16 cellular contexts compared by ENCODE assay signal in genomic region chr13:99985243-99985874, GRCh38. TPM values are rescaled to one million over a fixed set of nuclear protein-coding genes. Genes with fewer than 3 reads are reported as not detected.
DNase-seq lines count a peak whose midpoint lies in the region; ATAC-seq and TF ChIP-seq lines count a peak whose summit lies in the region.
"Had no signal": no experiment of that assay in that cellular context is flagged by ENCODE, and none has a peak within 500 bp of the region (broad histone marks: within the 10 kb centered on the region; RNA-seq: fewer than 3 reads in every experiment).

No MANE protein-coding gene starts in this region.

- intact Hi-C loops in mammary epithelial cell (cut with micrococcal nuclease): loop anchor here (10.0 kb wide), 1 partner anchor 119 kb away; no protein-coding TSS in a partner anchor
- intact Hi-C loops in MCF 10A (cut with micrococcal nuclease): no loop called here
- intact Hi-C loops in Panc1 (cut with micrococcal nuclease; ENCODE audit: unreplicated experiment): loop anchor here (5.0 kb wide), 1 partner anchor 102 kb away; the partner anchor contains the start of gene PCCA

- ATAC-seq in Panc1 (no peak), HG02571 (IDR thresholded peaks at IDR 0.05; ENCODE audit: unreplicated experiment) (no peak)

- peaks cover 12% of the 10 kb centered on the region for H3K9me3 ChIP-seq in mammary epithelial cell (replicated peaks; ENCODE audit: insufficient read depth, low read length)
- no peaks in the 10 kb centered on the region for H3K9me3 ChIP-seq in Panc1 (ENCODE audit: control insufficient read depth, insufficient read depth, low read depth, low read length)

- H4K20me1 ChIP-seq in mammary epithelial cell (ENCODE audit: insufficient read depth, low read length): no peaks in the 10 kb centered on the region

- WGBS in mammary epithelial cell (ENCODE audit: low coverage, missing lambda C conversion rate): no CpG with 5 or more reads among the region's 55 CpGs

- H3K36me3 Mint-ChIP-seq in MCF 10A (ENCODE audit: insufficient read depth, unreplicated experiment): peaks cover 9% of the 10 kb centered on the region
- H3K36me3 Mint-ChIP-seq in endothelial cell (ENCODE audit: low read depth, unreplicated experiment): peaks cover 6% of the 10 kb centered on the region
- H3K36me3 Mint-ChIP-seq in type B pancreatic cell: peaks cover 20% of the 10 kb centered on the region
- H3K36me3 Mint-ChIP-seq: mesothelial cell of epicardium had no signal

- no peaks in the 10 kb centered on the region for H3K79me2 ChIP-seq in mammary epithelial cell (ENCODE audit: insufficient read depth, low read length)

- dilution Hi-C loops in mammary epithelial cell (cut with HindIII; ENCODE audit: low sequenced_read_pairs): no loop called here

- no peaks in the 10 kb centered on the region for H3K9me3 Mint-ChIP-seq in MCF 10A (ENCODE audit: unreplicated experiment)
- H3K9me3 Mint-ChIP-seq in endothelial cell (ENCODE audit: unreplicated experiment): no peaks in the 10 kb centered on the region
- H3K9me3 Mint-ChIP-seq in type B pancreatic cell: no peaks in the 10 kb centered on the region
- H3K9me3 Mint-ChIP-seq: mesothelial cell of epicardium had no signal

- in situ Hi-C loops in mammary epithelial cell (cut with MboI; ENCODE audit: low sequenced_read_pairs in 2 of 2): no loop called here
- in situ Hi-C loops in Panc1 (cut with HindIII; ENCODE audit: low pct_unique_long_range_greater_than_20kb, low sequenced_read_pairs): no loop called here

- H3K4me3 ChIP-seq in mammary epithelial cell (replicated peaks in 1 of 3; ENCODE audit: insufficient read depth in 1 of 3, low read depth in 2 of 3, low read length in 3 of 3): no peak overlapping the region
- H3K4me3 ChIP-seq in Panc1 (ENCODE audit: low read depth in 2 of 2, low read length in 2 of 2): peak overlapping the region; percentile 75 to 84
- H3K4me3 ChIP-seq: stomach had no signal

- H3K27me3 ChIP-seq in mammary epithelial cell (ENCODE audit: insufficient read depth, low read length) (peaks cover 60% of the 10 kb centered on the region), Panc1 (ENCODE audit: control insufficient read depth, insufficient read depth, low read length) (no peaks in the 10 kb centered on the region)

- CTCF ChIA-PET in mammary epithelial cell (lab: Charles Lee; ENCODE audit: low non-redundant PET): no interaction called here
- CTCF ChIA-PET in MCF 10A (lab: Yijun Ruan, JAX): interaction anchor here (0.7 kb wide), 1 partner anchor 112 kb away, joined by 3 read pairs; no protein-coding TSS in a partner anchor
- CTCF ChIA-PET in Panc1 (lab: Charles Lee): no interaction called here

- H3K27ac ChIP-seq in mammary epithelial cell (ENCODE audit: insufficient read depth, low read depth, low read length) (no peak overlapping the region), Panc1 (ENCODE audit: low read length) (peak overlapping the region; percentile 96)
- H3K27ac ChIP-seq: C4-2B, stomach had no signal

- H3K27ac Mint-ChIP-seq in MCF 10A (ENCODE audit: low read depth, unreplicated experiment) (no peak overlapping the region), endothelial cell (ENCODE audit: unreplicated experiment) (no peak overlapping the region), type B pancreatic cell (peak overlapping the region; percentile 37)
- H3K27ac Mint-ChIP-seq: mesothelial cell of epicardium had no signal

- DNase-seq in mammary epithelial cell (no peak), MCF 10A (ENCODE audit: unreplicated experiment) (no peak), Panc1 (ENCODE audit: low read depth, low spot score) (no peak), endothelial cell (ENCODE audit: low spot score) (peak; percentile 40), type B pancreatic cell (ENCODE audit: extremely low spot score, unreplicated experiment) (no peak), NCI-H187 treated with DMSO at 0.1 percent for 48 hours (lab: John Stamatoyannopoulos, UW) (no peak), HPDE6-E6E7 (ENCODE audit: extremely low spot score) (no peak)
- DNase-seq: amniotic stem cell; NCI-H1694; stimulated activated CD4-positive, alpha-beta T cell treated with anti-CD3 and anti-CD28 coated beads, Interleukin-4, amount 100 ng/mL, for 4 hours; stomach had no signal

- TF ChIP-seq CTCF in mammary epithelial cell (conservative IDR thresholded peaks at IDR 0.05 in 1 of 2, IDR thresholded peaks at IDR 0.05 in 1 of 2; ENCODE audit: extremely low read depth in 1 of 2, insufficient read depth in 1 of 2, low read depth in 1 of 2, low read length in 2 of 2): no peak
- no peak for TF ChIP-seq CTCF in MCF 10A (IDR thresholded peaks at IDR 0.05; ENCODE audit: unreplicated experiment)
- TF ChIP-seq CTCF in Panc1 (IDR thresholded peaks at IDR 0.05): no peak
- TF ChIP-seq CTCF in endothelial cell (IDR thresholded peaks at IDR 0.05; ENCODE audit: unreplicated experiment): no peak
- TF ChIP-seq CTCF in type B pancreatic cell (conservative IDR thresholded peaks at IDR 0.05): no peak

- no peak overlapping the region for H2AFZ ChIP-seq in mammary epithelial cell (ENCODE audit: low read depth, low read length)

- no peak overlapping the region for H3K4me3 Mint-ChIP-seq in MCF 10A (ENCODE audit: unreplicated experiment)
- H3K4me3 Mint-ChIP-seq in endothelial cell (ENCODE audit: unreplicated experiment): no peak overlapping the region
- peak overlapping the region; percentile 81 for H3K4me3 Mint-ChIP-seq in type B pancreatic cell
- H3K4me3 Mint-ChIP-seq: mesothelial cell of epicardium had no signal

- no peak overlapping the region for H3K9ac ChIP-seq in mammary epithelial cell (ENCODE audit: insufficient read depth, low read length)

- POLR2A ChIA-PET in MCF 10A (lab: Yijun Ruan, JAX): no interaction called here
- POLR2A ChIA-PET in Panc1 (lab: Charles Lee): no interaction called here

- BruUV-seq in mammary epithelial cell (replicated peaks; lab: Mats Ljungman, UMichigan) (no TSS peak), MCF 10A (replicated peaks; lab: Mats Ljungman, UMichigan) (no TSS peak), Panc1 (replicated peaks; lab: Mats Ljungman, UMichigan) (no TSS peak)

- peaks cover 6% of the 10 kb centered on the region for H3K4me1 ChIP-seq in mammary epithelial cell (ENCODE audit: insufficient read depth, low read length)
- peaks cover 17% of the 10 kb centered on the region for H3K4me1 ChIP-seq in Panc1 (ENCODE audit: control insufficient read depth, insufficient read depth, low read length)

- H3K4me1 Mint-ChIP-seq in MCF 10A (ENCODE audit: insufficient read depth, unreplicated experiment): peaks cover 9% of the 10 kb centered on the region
- H3K4me1 Mint-ChIP-seq in endothelial cell (ENCODE audit: unreplicated experiment): peaks cover 54% of the 10 kb centered on the region
- H3K4me1 Mint-ChIP-seq in type B pancreatic cell (ENCODE audit: unreplicated experiment): peaks cover 4% of the 10 kb centered on the region

- H3K36me3 ChIP-seq in mammary epithelial cell (ENCODE audit: insufficient read depth, low read length) (no peaks in the 10 kb centered on the region), Panc1 (ENCODE audit: control insufficient read depth, insufficient read depth, low read length) (peaks cover 3% of the 10 kb centered on the region; the same call in 1 of the 2 replicates)
- H3K36me3 ChIP-seq: stomach had no signal

- H3K27me3 Mint-ChIP-seq in MCF 10A (ENCODE audit: insufficient read depth, unreplicated experiment) (no peaks in the 10 kb centered on the region), endothelial cell (ENCODE audit: unreplicated experiment) (peaks cover 37% of the 10 kb centered on the region), type B pancreatic cell (peaks cover 75% of the 10 kb centered on the region)

- H3K4me2 ChIP-seq in mammary epithelial cell (ENCODE audit: insufficient read depth, low read depth, low read length): peak overlapping the region; percentile 24

RNA-seq across cellular contexts. Expression of gene ZIC2, which starts 3.8 kb away (rescaled TPM):
- 1 to 10 TPM in 1 of 2 donors, under 1 TPM in 1; under 0.01 to 3.0 TPM for total RNA-seq in mammary epithelial cell
- 0.25 TPM for polyA plus RNA-seq in mammary epithelial cell
- polyA minus RNA-seq in mammary epithelial cell: not detected
- total RNA-seq in MCF 10A (2022): 7.0 and 8.2 TPM in 2 replicates
- 54.5 TPM for total RNA-seq in Panc1 (2021; ENCODE audit: unreplicated experiment)
- polyA plus RNA-seq in Panc1 (2012; ENCODE audit: insufficient read length): 43.4 TPM
- total RNA-seq in endothelial cell (ENCODE audit: unreplicated experiment): 3.8 TPM
- total RNA-seq in type B pancreatic cell (ENCODE audit: low replicate concordance): 0.59 and 129 TPM in 2 replicates
- total RNA-seq: mesothelial cell of epicardium, renal cortical epithelial cell, stomach had no signal
- polyA plus RNA-seq: stomach had no signal

RNA-seq across cellular contexts. Expression of gene ZIC5, which starts 13.8 kb away (rescaled TPM):
- total RNA-seq in mammary epithelial cell (not detected), MCF 10A (2022) (not detected in 2 replicates), Panc1 (2021; ENCODE audit: unreplicated experiment) (5.2 TPM), endothelial cell (ENCODE audit: unreplicated experiment) (0.10 TPM), type B pancreatic cell (ENCODE audit: low replicate concordance) (0.05 and 15.1 TPM in 2 replicates)
- polyA plus RNA-seq in mammary epithelial cell: not detected
- not detected for polyA minus RNA-seq in mammary epithelial cell
- 2.8 TPM for polyA plus RNA-seq in Panc1 (2012; ENCODE audit: insufficient read length)
- total RNA-seq: mesothelial cell of epicardium; renal cortical epithelial cell; stomach; T-helper 1 cell treated with Interleukin-12 subunit alpha and Interleukin-12 subunit beta and Interleukin-4 antibody, amounts not matched to agents 30 ng/mL and 1 ng/mL, for 36 hours had no signal
- polyA plus RNA-seq: stomach had no signal

Comparison
In these comparisons a context has a peak if more than half of its experiments do, and no peak if none do; other contexts are left out.
1. H3K4me3 ChIP-seq: peak in Panc1 (2 of 2); none in mammary epithelial cell (0 of 3).